Comparison of ENCODE assay signal across 18 cellular contexts in genomic region chr6:130908188-130908587, GRCh38.
DNase-seq lines count a peak whose midpoint lies in the region; ATAC-seq, FAIRE-seq and TF ChIP-seq lines count a peak whose summit lies in the region.
"Had no signal": no experiment of that assay in that cellular context is flagged by ENCODE, and none has a peak within 500 bp of the region (broad histone marks: within the 10 kb centered on the region; RNA-seq: fewer than 3 reads in every experiment).

No MANE protein-coding gene starts in this region.

- no peak for TF ChIP-seq CTCF in testis (IDR thresholded peaks at IDR 0.05)

- H3K79me2 ChIP-seq in GM23248 (ENCODE audit: insufficient read depth) = 0 out of 2 replicates have a peak, but pooled peaks cover 5% of the 10 kb centered on the region

- H3K27me3 ChIP-seq in GM23248 (replicated peaks; ENCODE audit: insufficient read depth) (no peaks in the 10 kb centered on the region), testis (no peaks in the 10 kb centered on the region)
- H3K27me3 ChIP-seq: right lobe of liver had no signal

- H3K36me3 ChIP-seq in GM23248 (ENCODE audit: low read depth) (no peaks in the 10 kb centered on the region), testis (ENCODE audit: low read depth, missing control alignments) (no peaks in the 10 kb centered on the region)
- H3K36me3 ChIP-seq: right lobe of liver, WERI-Rb-1 had no signal

- no peak for TF ChIP-seq POLR2A in testis (IDR thresholded peaks at IDR 0.05)

- ATAC-seq in HG02623 (IDR thresholded peaks at IDR 0.05; ENCODE audit: unreplicated experiment) (peak; percentile 52), HG03571 (IDR thresholded peaks at IDR 0.05; ENCODE audit: unreplicated experiment) (peak; percentile 51)

- DNase-seq in GM19239 (ENCODE audit: insufficient read length, low spot score) (peak; percentile 6), GM23248 (no peak), NCI-H1105 (lab: John Stamatoyannopoulos, UW) (no peak), testis (no peak), OCI-M1 (lab: John Stamatoyannopoulos, UW) (no peak)
- DNase-seq: activated naive CD4-positive, alpha-beta T cell treated with anti-CD3 and anti-CD28 coated beads, Interleukin-2, amount 50 U/mL, for 16 hours; DND-41; effector memory CD4-positive, alpha-beta T cell; mesenchymal stem cell; NCI-H1048; NCI-H345; right lobe of liver; stimulated activated CD4-positive, alpha-beta T cell treated with anti-CD3 and anti-CD28 coated beads, Interleukin-4, amount 100 ng/mL, for 24 hours; WERI-Rb-1 had no signal

- H3K9me3 ChIP-seq in GM23248 (ENCODE audit: low read depth) = no peaks in the 10 kb centered on the region
- H3K9me3 ChIP-seq in testis = no peaks in the 10 kb centered on the region
- H3K9me3 ChIP-seq: right lobe of liver had no signal

- H3K4me3 ChIP-seq in GM23248 (no peak overlapping the region), testis (no peak overlapping the region)
- H3K4me3 ChIP-seq: right lobe of liver had no signal

- peaks cover 17% of the 10 kb centered on the region for H3K4me1 ChIP-seq in GM23248 (ENCODE audit: insufficient read depth)
- H3K4me1 ChIP-seq in testis = no peaks in the 10 kb centered on the region

- FAIRE-seq in GM19239 (lab: Jason Lieb, UNC) = no peak
- FAIRE-seq: bronchial epithelial cell, frontal cortex had no signal

- H3K9ac ChIP-seq in GM23248 = no peak overlapping the region

- H4K20me1 ChIP-seq in GM23248 (ENCODE audit: insufficient read depth) = no peaks in the 10 kb centered on the region

- no peak overlapping the region for H3K27ac ChIP-seq in GM23248
- H3K27ac ChIP-seq in testis = no peak overlapping the region
- H3K27ac ChIP-seq: right lobe of liver, WERI-Rb-1 had no signal

- in situ Hi-C loops in GM23248 (cut with MboI) = no loop called here

- H3F3A ChIP-seq in GM23248 (ENCODE audit: insufficient read depth) = peaks cover 20% of the 10 kb centered on the region

- intact Hi-C loops in testis (cut with DNase I; ENCODE audit: low total_unique reads) = no loop called here

- H3K4me2 ChIP-seq in GM23248 (ENCODE audit: unreplicated experiment) = no peak overlapping the region

- no peak overlapping the region for H2AFZ ChIP-seq in GM23248

- H3K9me2 ChIP-seq in GM23248 (ENCODE audit: insufficient read depth) = no peaks in the 10 kb centered on the region
